Comparison of ENCODE assay signal across 8 cellular contexts in genomic region chr9:131478421-131478868, GRCh38. TPM values are rescaled to one million over a fixed set of nuclear protein-coding genes. Genes with fewer than 3 reads are reported as not detected.
DNase-seq lines count a peak whose midpoint lies in the region; ATAC-seq and TF ChIP-seq lines count a peak whose summit lies in the region.

No MANE protein-coding gene starts in this region.

- peaks cover 54% of the 10 kb centered on the region for H3K36me3 ChIP-seq in fibroblast of lung (ENCODE audit: control insufficient read depth, insufficient read depth, low read length)
- H3K36me3 ChIP-seq in psoas muscle (ENCODE audit: insufficient read depth in 1 of 2, low read depth in 1 of 2), result peaks cover 13 to 100% of the 10 kb centered on the region in 2 donors

- TF ChIP-seq CTCF in GM12864 (IDR thresholded peaks at IDR 0.05; ENCODE audit: low read depth, low read length, missing control alignments) (peak; percentile 71), fibroblast of lung (conservative IDR thresholded peaks at IDR 0.05 in 1 of 2, IDR thresholded peaks at IDR 0.05 in 1 of 2; ENCODE audit: low read depth in 1 of 2, low read length in 2 of 2) (peak in 1 of 2 donors; percentile 53), psoas muscle (IDR thresholded peaks at IDR 0.05) (peak; percentile 50)

- H3K4me1 ChIP-seq in fibroblast of lung (ENCODE audit: control insufficient read depth, extremely low read depth, insufficient read depth, low read length) (no peaks in the 10 kb centered on the region), psoas muscle (peaks cover 27% of the 10 kb centered on the region)

- H2AFZ ChIP-seq in fibroblast of lung (ENCODE audit: low read length), result no peak overlapping the region

- intact Hi-C loops in psoas muscle (cut with DNase I), result loop anchor here (2.0 to 5.0 kb wide), 4 partner anchors 86 to 128 kb away; partner anchors contain the start of gene PRRC2B (in 1 of the 2)

- H3K9ac ChIP-seq in fibroblast of lung (ENCODE audit: insufficient read depth, low read length), result no peak overlapping the region

- no peaks in the 10 kb centered on the region for H4K20me1 ChIP-seq in fibroblast of lung (ENCODE audit: control insufficient read depth, extremely low read depth, insufficient read depth, low read length)

- no peak overlapping the region for H3K4me2 ChIP-seq in fibroblast of lung (ENCODE audit: extremely low read depth, insufficient read depth, low read length)

- no peak overlapping the region for H3K4me3 ChIP-seq in GM12864 (ENCODE audit: low read depth, low read length)
- H3K4me3 ChIP-seq in fibroblast of lung (replicated peaks in 1 of 4; ENCODE audit: control extremely low read depth in 1 of 4, insufficient read depth in 1 of 4, low read depth in 3 of 4, low read length in 4 of 4), result no peak overlapping the region
- no peak overlapping the region for H3K4me3 ChIP-seq in psoas muscle

- peaks cover 6% of the 10 kb centered on the region for H3K79me2 ChIP-seq in fibroblast of lung (ENCODE audit: control insufficient read depth, insufficient read depth, low read length)

- H3K27ac ChIP-seq in fibroblast of lung (ENCODE audit: insufficient read depth, low read length) (no peak overlapping the region), psoas muscle (no peak overlapping the region)

- H3K9me3 ChIP-seq in fibroblast of lung (ENCODE audit: control insufficient read depth, insufficient read depth, low read depth, low read length) (no peaks in the 10 kb centered on the region), psoas muscle (no peaks in the 10 kb centered on the region)

- no peak for DNase-seq in GM12864 (ENCODE audit: low read depth)
- DNase-seq in NCI-H345 (lab: John Stamatoyannopoulos, UW), result peak; percentile 12
- DNase-seq in activated T-cell treated with anti-CD3 and anti-CD28 coated beads for 1 hour (ENCODE audit: low read depth), result peak; percentile 59
- peak; percentile 17 to 18 for DNase-seq in fibroblast of lung (ENCODE audit: low read depth in 2 of 2)
- peak; percentile 49 to 60 for DNase-seq in psoas muscle
- no peak for DNase-seq in NCI-H2107 (lab: John Stamatoyannopoulos, UW)

- no peaks in the 10 kb centered on the region for H3K27me3 ChIP-seq in fibroblast of lung (ENCODE audit: control insufficient read depth, insufficient read depth, low read length)
- no peaks in the 10 kb centered on the region for H3K27me3 ChIP-seq in psoas muscle (ENCODE audit: insufficient read depth in 3 of 3, low read length in 2 of 3)

- ATAC-seq in psoas muscle (no peak), HG03342 (IDR thresholded peaks at IDR 0.05; ENCODE audit: unreplicated experiment) (no peak), GM21825 (IDR thresholded peaks at IDR 0.05; ENCODE audit: unreplicated experiment) (no peak)

- WGBS in psoas muscle, 3 donors, result 57 to 60% (median 59%) methylated on average over 12 of the region's 12 CpGs

RNA-seq across cellular contexts. Expression of gene POMT1, which starts 24.3 kb away (rescaled TPM):
- 24.9 and 36.7 TPM in 2 replicates for total RNA-seq in fibroblast of lung
- polyA plus RNA-seq in fibroblast of lung, result 17.7 and 22.6 TPM in 2 replicates
- 23.8 and 32.4 TPM in 2 replicates for polyA plus RNA-seq in fibroblast of lung (2012)
- 53.0 and 107 TPM in 2 replicates for polyA minus RNA-seq in fibroblast of lung (ENCODE audit: low replicate concordance)
- total RNA-seq in psoas muscle, result 10 to 100 TPM; 10.9 to 30.8 (median 14.2) TPM
- polyA plus RNA-seq in psoas muscle, result 10 to 100 TPM; 11.2 to 23.0 (median 20.8) TPM

RNA-seq across cellular contexts. Expression of gene UCK1, which starts 52.6 kb away (rescaled TPM):
- total RNA-seq in fibroblast of lung (20.3 and 22.3 TPM in 2 replicates), psoas muscle (10 to 100 TPM; 16.8 to 40.0 (median 21.8) TPM)
- polyA plus RNA-seq in fibroblast of lung (20.9 and 25.9 TPM in 2 replicates), psoas muscle (10 to 100 TPM; 37.8 to 75.6 (median 47.4) TPM)
- polyA plus RNA-seq in fibroblast of lung (2012), result 22.6 and 28.3 TPM in 2 replicates
- polyA minus RNA-seq in fibroblast of lung (ENCODE audit: low replicate concordance), result 31.7 and 57.0 TPM in 2 replicates

Comparison
In these comparisons a context has a peak if more than half of its experiments do, and no peak if none do; other contexts are left out.
1. DNase-seq: peak in NCI-H345 (single experiment), activated T-cell treated with anti-CD3 and anti-CD28 coated beads for 1 hour (single experiment), fibroblast of lung (2 of 2) and psoas muscle (2 of 2); none in GM12864 (single experiment) and NCI-H2107 (single experiment).